11 cellular contexts compared by ENCODE assay signal in the genomic region with DNA sequence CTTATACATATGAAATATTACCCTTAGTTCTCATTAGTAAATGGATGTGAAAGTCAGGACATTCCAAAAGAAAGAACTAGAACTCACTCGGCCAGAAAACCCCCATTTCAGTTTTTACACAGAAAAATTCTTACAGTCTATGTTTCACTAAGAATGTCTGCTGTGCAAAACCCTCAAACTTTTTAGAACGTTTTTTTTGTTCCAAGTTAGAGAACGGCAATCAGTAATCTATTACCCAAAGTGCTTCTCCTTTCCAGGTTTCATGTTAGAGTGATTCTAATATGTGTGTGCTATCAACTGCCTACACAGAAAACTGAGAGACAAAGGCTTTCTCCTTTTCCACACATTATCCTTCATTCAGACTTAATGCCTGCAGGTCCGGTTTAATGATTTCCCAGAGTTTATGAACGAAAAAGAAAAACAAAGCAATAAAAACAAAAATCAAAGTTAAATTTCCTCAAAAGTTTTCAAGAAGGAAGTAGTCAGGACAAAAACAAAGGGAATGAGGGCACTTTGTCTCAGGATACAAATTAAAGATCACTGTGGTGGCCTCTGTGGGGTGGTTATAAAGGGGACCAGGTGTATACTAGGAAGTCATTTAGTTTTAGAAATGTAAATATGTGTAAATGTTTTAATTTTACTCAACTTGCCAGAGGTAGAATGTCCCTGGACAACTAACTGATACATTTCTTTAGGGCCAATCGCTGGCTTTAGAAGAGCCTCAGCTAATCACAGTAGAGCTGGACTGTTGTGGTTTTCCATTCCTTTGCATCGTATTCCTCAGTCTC. TPM values are rescaled to one million over a fixed set of nuclear protein-coding genes. Genes with fewer than 3 reads are reported as not detected.
DNase-seq lines count a peak whose midpoint lies in the region; ATAC-seq, FAIRE-seq and TF ChIP-seq lines count a peak whose summit lies in the region.
"Had no signal": no experiment of that assay in that cellular context is flagged by ENCODE, and none has a peak within 500 bp of the region (broad histone marks: within the 10 kb centered on the region; RNA-seq: fewer than 3 reads in every experiment).

No MANE protein-coding gene starts in this region.

- H3K4me3 ChIP-seq in DOHH2 (ENCODE audit: low read length) = peak overlapping the region; percentile 58
- no peak overlapping the region for H3K4me3 ChIP-seq in endothelial cell of umbilical vein (replicated peaks in 1 of 3; ENCODE audit: insufficient read depth in 1 of 3, low read depth in 1 of 3, low read length in 3 of 3)
- H3K4me3 ChIP-seq in osteoblast (ENCODE audit: insufficient read depth, low read length) = no peak overlapping the region

- no peaks in the 10 kb centered on the region for H3F3A ChIP-seq in DOHH2 (ENCODE audit: control insufficient read depth, insufficient read depth)

- H3K27me3 ChIP-seq in DOHH2 (ENCODE audit: control insufficient read depth, low read length) = no peaks in the 10 kb centered on the region
- peaks cover 7% of the 10 kb centered on the region in 2 experiments for H3K27me3 ChIP-seq in endothelial cell of umbilical vein (ENCODE audit: control insufficient read depth in 2 of 2, insufficient read depth in 2 of 2, low read length in 2 of 2)
- H3K27me3 ChIP-seq in osteoblast (ENCODE audit: insufficient read depth, low read length) = no peaks in the 10 kb centered on the region

- H3K27ac ChIP-seq in DOHH2 (ENCODE audit: low read depth, low read length) = no peak overlapping the region
- H3K27ac ChIP-seq in endothelial cell of umbilical vein (ENCODE audit: insufficient read depth, low read depth, low read length) = no peak overlapping the region
- H3K27ac ChIP-seq in osteoblast (ENCODE audit: low read depth, low read length) = no peak overlapping the region

- H3K9me2 ChIP-seq in DOHH2 (replicated peaks; ENCODE audit: control insufficient read depth, low read length) = no peaks in the 10 kb centered on the region

- TF ChIP-seq POLR2A in endothelial cell of umbilical vein (IDR thresholded peaks at IDR 0.05; ENCODE audit: low read depth, low read length) = no peak

- FAIRE-seq in endothelial cell of umbilical vein (lab: Jason Lieb, UNC) = peak; percentile 15

- intact Hi-C loops in endothelial cell of umbilical vein (cut with micrococcal nuclease) = loop anchor here (5.0 kb wide), 1 partner anchor 210 kb away; no protein-coding TSS in a partner anchor

- H3K9me3 ChIP-seq in DOHH2 (ENCODE audit: control insufficient read depth, insufficient read depth, low read length) (no peaks in the 10 kb centered on the region), endothelial cell of umbilical vein (replicated peaks; ENCODE audit: control insufficient read depth, insufficient read depth, low read length) (no peaks in the 10 kb centered on the region), osteoblast (ENCODE audit: low read depth, low read length) (no peaks in the 10 kb centered on the region)

- TF ChIP-seq CTCF in DOHH2 (IDR thresholded peaks at IDR 0.05; ENCODE audit: low read depth, low read length, poor library complexity, severe bottlenecking) (no peak), endothelial cell of umbilical vein (IDR thresholded peaks at IDR 0.05; ENCODE audit: extremely low read depth in 1 of 2, insufficient read depth in 1 of 2, low read depth in 1 of 2, low read length in 2 of 2) (no peak), osteoblast (IDR thresholded peaks at IDR 0.05; ENCODE audit: extremely low read depth, low read depth, low read length) (no peak)

- POLR2A ChIA-PET in endothelial cell of umbilical vein (lab: Charles Lee) = no interaction called here

- H3K4me2 ChIP-seq in DOHH2 (ENCODE audit: low read length) (peak overlapping the region; percentile 67), endothelial cell of umbilical vein (ENCODE audit: insufficient read depth, low read length) (no peak overlapping the region), osteoblast (ENCODE audit: insufficient read depth, low read length) (no peak overlapping the region)

- no peaks in the 10 kb centered on the region for H3K36me3 ChIP-seq in DOHH2 (ENCODE audit: control insufficient read depth, low read length)
- no peaks in the 10 kb centered on the region for H3K36me3 ChIP-seq in endothelial cell of umbilical vein (ENCODE audit: control insufficient read depth in 2 of 2, extremely low read depth in 1 of 2, insufficient read depth in 2 of 2, low read length in 2 of 2)
- H3K36me3 ChIP-seq in osteoblast (ENCODE audit: insufficient read depth, low read length) = no peaks in the 10 kb centered on the region

- no peak for DNase-seq in endothelial cell of umbilical vein (ENCODE audit: low read depth, low spot score)
- no peak for DNase-seq in osteoblast (ENCODE audit: insufficient read length, low spot score, missing footprints)
- DNase-seq in stimulated activated naive CD4-positive, alpha-beta T cell treated with Interleukin-2 at 50 U/mL for 16 hours (lab: John Stamatoyannopoulos, UW) = no peak
- DNase-seq: NCI-H146, nucleus accumbens, SW 1271 had no signal

- H3K9ac ChIP-seq in endothelial cell of umbilical vein (replicated peaks; ENCODE audit: extremely low read depth, insufficient read depth, low read length) = no peak overlapping the region

- peaks cover 18% of the 10 kb centered on the region for H3K4me1 ChIP-seq in DOHH2 (ENCODE audit: control insufficient read depth, low read length)
- H3K4me1 ChIP-seq in endothelial cell of umbilical vein (ENCODE audit: control insufficient read depth, extremely low read depth, insufficient read depth, low read length) = no peaks in the 10 kb centered on the region
- no peaks in the 10 kb centered on the region for H3K4me1 ChIP-seq in osteoblast (ENCODE audit: insufficient read depth, low read length)

- ATAC-seq in GM21423 (IDR thresholded peaks at IDR 0.05; ENCODE audit: unreplicated experiment) (peak; percentile 61), HG03342 (IDR thresholded peaks at IDR 0.05; ENCODE audit: unreplicated experiment) (peak; percentile 71), GM21526 (IDR thresholded peaks at IDR 0.05; ENCODE audit: low FRiP score, unreplicated experiment) (no peak), GM18858 (IDR thresholded peaks at IDR 0.05; ENCODE audit: unreplicated experiment) (no peak)

- dilution Hi-C loops in endothelial cell of umbilical vein (cut with MboI; ENCODE audit: extremely low pct_ligation_motif_present, low sequenced_read_pairs) = no loop called here

- H4K20me1 ChIP-seq in DOHH2 (ENCODE audit: control insufficient read depth, insufficient read depth, low read depth, low read length) (no peaks in the 10 kb centered on the region), endothelial cell of umbilical vein (replicated peaks; ENCODE audit: control insufficient read depth, extremely low read depth, insufficient read depth, low read length) (no peaks in the 10 kb centered on the region), osteoblast (ENCODE audit: insufficient read depth, low read length) (no peaks in the 10 kb centered on the region)

- CTCF ChIA-PET in endothelial cell of umbilical vein (lab: Charles Lee) = interaction anchor here (1.0 kb wide), 1 partner anchor 39 kb away, joined by 3 read pairs; no protein-coding TSS in a partner anchor

- H3K79me2 ChIP-seq in DOHH2 (ENCODE audit: control insufficient read depth, low read length) = no peaks in the 10 kb centered on the region
- no peaks in the 10 kb centered on the region for H3K79me2 ChIP-seq in endothelial cell of umbilical vein (ENCODE audit: control insufficient read depth, insufficient read depth, low read length)
- H3K79me2 ChIP-seq in osteoblast (ENCODE audit: insufficient read depth, low read length) = no peaks in the 10 kb centered on the region

- no TSS peak for BruUV-seq in endothelial cell of umbilical vein (replicated peaks; lab: Mats Ljungman, UMichigan)

- H2AFZ ChIP-seq in endothelial cell of umbilical vein (ENCODE audit: low read depth, low read length) (no peak overlapping the region), osteoblast (ENCODE audit: low read length) (no peak overlapping the region)

- H3K9me1 ChIP-seq in endothelial cell of umbilical vein (replicated peaks; ENCODE audit: control insufficient read depth, extremely low read depth, insufficient read depth, low read length) = no peaks in the 10 kb centered on the region

TF ChIP-seq in endothelial cell of umbilical vein, 7 proteins besides CTCF, POLR2A, EP300 and RAD21:
- TF ChIP-seq GATA2 (IDR thresholded peaks at IDR 0.05; ENCODE audit: insufficient read depth, insufficient read length, low read depth, low read length) (no peak), FOS (IDR thresholded peaks at IDR 0.05; ENCODE audit: borderline replicate concordance, insufficient read depth, low read length) (no peak), POLR2AphosphoS5 (IDR thresholded peaks at IDR 0.05; ENCODE audit: insufficient read depth, low read depth, low read length) (no peak), EZH2 (IDR thresholded peaks at IDR 0.05; ENCODE audit: borderline replicate concordance, low read depth, low read length, severe bottlenecking) (no peak), MYC (IDR thresholded peaks at IDR 0.05; ENCODE audit: low read depth, low read length) (no peak), JUN (IDR thresholded peaks at IDR 0.05; ENCODE audit: borderline replicate concordance, insufficient read depth, insufficient read length, low read depth) (no peak)
- TF ChIP-seq, protein P1, sequence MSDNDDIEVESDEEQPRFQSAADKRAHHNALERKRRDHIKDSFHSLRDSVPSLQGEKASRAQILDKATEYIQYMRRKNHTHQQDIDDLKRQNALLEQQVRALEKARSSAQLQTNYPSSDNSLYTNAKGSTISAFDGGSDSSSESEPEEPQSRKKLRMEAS (IDR thresholded peaks at IDR 0.05; ENCODE audit: insufficient read depth, insufficient read length) = no peak

RNA-seq across cellular contexts. Expression of a gene that starts 11.4 kb away (rescaled TPM):
- 5.6 and 6.9 TPM in 2 replicates for total RNA-seq in endothelial cell of umbilical vein
- 1.3 and 1.6 TPM in 2 replicates for polyA plus RNA-seq in endothelial cell of umbilical vein
- polyA plus RNA-seq in endothelial cell of umbilical vein (2011; cell fraction: cytosol; rRNA removed) = 0.85 and 0.92 TPM in 2 replicates
- polyA plus RNA-seq in endothelial cell of umbilical vein (2011; cell fraction: nucleus; rRNA removed) = 4.4 and 5.6 TPM in 2 replicates
- polyA plus RNA-seq in endothelial cell of umbilical vein (2012) = 0.56 and 1.1 TPM in 2 replicates
- polyA minus RNA-seq in endothelial cell of umbilical vein = 7.9 and 9.3 TPM in 2 replicates
- 0.51 TPM for polyA minus RNA-seq in endothelial cell of umbilical vein (2011; cell fraction: cytosol; rRNA and poly(A)+ RNA removed)
- 10.6 and 15.5 TPM in 2 replicates for polyA minus RNA-seq in endothelial cell of umbilical vein (2011; cell fraction: nucleus; rRNA and poly(A)+ RNA removed)
- total RNA-seq in osteoblast = 24.6 and 33.3 TPM in 2 replicates

Comparison
In these comparisons a context has a peak if more than half of its experiments do, and no peak if none do; other contexts are left out.
1. ATAC-seq: peak in GM21423 (single experiment) and HG03342 (single experiment); none in GM21526 (single experiment) and GM18858 (single experiment).